In genomic region chr22:50562523-50563409, GRCh38 we compare ENCODE assay signal across 1 cellular context.
A peak's percentile ranks its signal among the peaks of the same experiment; 100 is the strongest.
TF ChIP-seq lines count a peak whose summit lies in the region.

SYCE3 (minus strand) TSS chr22:50562919; CDS start chr22:50556405, 6,514 bp downstream.

TF ChIP-seq in HepG2, 621 proteins besides CTCF, POLR2A, EP300 and RAD21 (continued from another document and continues in another):
- no peak for TF ChIP-seq ZNF101 (CRISPR knock-in tag; IDR thresholded peaks at IDR 0.05; ENCODE audit: borderline replicate concordance, low read depth)
- TF ChIP-seq HNF4G (IDR thresholded peaks at IDR 0.05; ENCODE audit: borderline replicate concordance, low read depth, low read length) = no peak
- peak; percentile 41; the same call in 1 of the 2 replicates for TF ChIP-seq HNF4G (CRISPR knock-in tag; IDR thresholded peaks at IDR 0.05; ENCODE audit: borderline replicate concordance, low read depth)
- TF ChIP-seq REL (CRISPR knock-in tag; conservative IDR thresholded peaks at IDR 0.05) = no peak
- no peak for TF ChIP-seq ZNF224 (CRISPR knock-in tag; IDR thresholded peaks at IDR 0.05)
- no peak for TF ChIP-seq ZNF234 (CRISPR knock-in tag; conservative IDR thresholded peaks at IDR 0.05)
- no peak for TF ChIP-seq EED (CRISPR knock-in tag; IDR thresholded peaks at IDR 0.05)
- no peak for TF ChIP-seq MIXL1 (CRISPR knock-in tag; IDR thresholded peaks at IDR 0.05)
- TF ChIP-seq RBM39 (IDR thresholded peaks at IDR 0.05; ENCODE audit: low read depth, low read length, poor library complexity, severe bottlenecking) = peak; percentile 63
- TF ChIP-seq MYNN (CRISPR knock-in tag; IDR thresholded peaks at IDR 0.05; ENCODE audit: low read depth) = no peak
- TF ChIP-seq, protein P1, sequence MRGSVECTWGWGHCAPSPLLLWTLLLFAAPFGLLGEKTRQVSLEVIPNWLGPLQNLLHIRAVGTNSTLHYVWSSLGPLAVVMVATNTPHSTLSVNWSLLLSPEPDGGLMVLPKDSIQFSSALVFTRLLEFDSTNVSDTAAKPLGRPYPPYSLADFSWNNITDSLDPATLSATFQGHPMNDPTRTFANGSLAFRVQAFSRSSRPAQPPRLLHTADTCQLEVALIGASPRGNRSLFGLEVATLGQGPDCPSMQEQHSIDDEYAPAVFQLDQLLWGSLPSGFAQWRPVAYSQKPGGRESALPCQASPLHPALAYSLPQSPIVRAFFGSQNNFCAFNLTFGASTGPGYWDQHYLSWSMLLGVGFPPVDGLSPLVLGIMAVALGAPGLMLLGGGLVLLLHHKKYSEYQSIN (CRISPR knock-in tag; IDR thresholded peaks at IDR 0.05; ENCODE audit: borderline replicate concordance) = no peak
- no peak for TF ChIP-seq NFKBIZ (CRISPR knock-in tag; IDR thresholded peaks at IDR 0.05)
- TF ChIP-seq ZNF138 (CRISPR knock-in tag; IDR thresholded peaks at IDR 0.05; ENCODE audit: low read depth) = peak; percentile 32; the same call in 1 of the 2 replicates
- TF ChIP-seq, protein P2, sequence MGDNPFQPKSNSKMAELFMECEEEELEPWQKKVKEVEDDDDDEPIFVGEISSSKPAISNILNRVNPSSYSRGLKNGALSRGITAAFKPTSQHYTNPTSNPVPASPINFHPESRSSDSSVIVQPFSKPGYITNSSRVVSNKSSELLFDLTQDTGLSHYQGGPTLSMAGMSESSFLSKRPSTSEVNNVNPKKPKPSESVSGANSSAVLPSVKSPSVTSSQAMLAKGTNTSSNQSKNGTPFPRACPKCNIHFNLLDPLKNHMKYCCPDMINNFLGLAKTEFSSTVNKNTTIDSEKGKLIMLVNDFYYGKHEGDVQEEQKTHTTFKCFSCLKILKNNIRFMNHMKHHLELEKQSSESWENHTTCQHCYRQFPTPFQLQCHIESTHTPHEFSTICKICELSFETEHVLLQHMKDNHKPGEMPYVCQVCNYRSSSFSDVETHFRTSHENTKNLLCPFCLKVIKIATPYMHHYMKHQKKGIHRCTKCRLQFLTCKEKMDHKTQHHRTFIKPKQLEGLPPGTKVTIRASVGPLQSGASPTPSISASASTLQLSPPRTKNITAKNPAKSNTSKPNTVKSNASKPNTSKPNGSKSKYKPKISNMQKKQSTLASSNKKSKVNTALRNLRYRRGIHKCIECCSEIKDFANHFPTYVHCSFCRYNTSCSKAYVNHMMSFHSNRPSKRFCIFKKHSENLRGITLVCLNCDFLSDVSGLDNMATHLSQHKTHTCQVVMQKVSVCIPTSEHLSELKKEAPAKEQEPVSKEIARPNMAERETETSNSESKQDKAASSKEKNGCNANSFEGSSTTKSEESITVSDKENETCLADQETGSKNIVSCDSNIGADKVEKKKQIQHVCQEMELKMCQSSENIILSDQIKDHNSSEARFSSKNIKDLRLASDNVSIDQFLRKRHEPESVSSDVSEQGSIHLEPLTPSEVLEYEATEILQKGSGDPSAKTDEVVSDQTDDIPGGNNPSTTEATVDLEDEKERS (CRISPR knock-in tag; IDR thresholded peaks at IDR 0.05) = no peak
- TF ChIP-seq CENPX (CRISPR knock-in tag; IDR thresholded peaks at IDR 0.05) = no peak
- 0 out of 2 replicates have a peak, but pooled peaks have one; percentile 24 for TF ChIP-seq ZNF572 (CRISPR knock-in tag; IDR thresholded peaks at IDR 0.05)
- 0 out of 2 replicates have a peak, but pooled peaks have one; percentile 55 for TF ChIP-seq ZNF547 (CRISPR knock-in tag; IDR thresholded peaks at IDR 0.05)
- TF ChIP-seq ZBTB38 (CRISPR knock-in tag; IDR thresholded peaks at IDR 0.05) = peak; percentile 61; the same call in 1 of the 2 replicates
- no peak for TF ChIP-seq ZXDC (CRISPR knock-in tag; IDR thresholded peaks at IDR 0.05)
- peak; percentile 84 to 88 for TF ChIP-seq HMGXB4 (CRISPR knock-in tag; IDR thresholded peaks at IDR 0.05; ENCODE audit: borderline replicate concordance in 1 of 2, low read depth in 1 of 2)
- TF ChIP-seq RFXAP (CRISPR knock-in tag; IDR thresholded peaks at IDR 0.05; ENCODE audit: borderline replicate concordance) = 0 out of 2 replicates have a peak, but pooled peaks have one; percentile 33
- TF ChIP-seq YY1 (IDR thresholded peaks at IDR 0.05; ENCODE audit: insufficient read depth, insufficient replicate concordance, low read depth, low read length) = peak; percentile 37
- TF ChIP-seq, protein P3, sequence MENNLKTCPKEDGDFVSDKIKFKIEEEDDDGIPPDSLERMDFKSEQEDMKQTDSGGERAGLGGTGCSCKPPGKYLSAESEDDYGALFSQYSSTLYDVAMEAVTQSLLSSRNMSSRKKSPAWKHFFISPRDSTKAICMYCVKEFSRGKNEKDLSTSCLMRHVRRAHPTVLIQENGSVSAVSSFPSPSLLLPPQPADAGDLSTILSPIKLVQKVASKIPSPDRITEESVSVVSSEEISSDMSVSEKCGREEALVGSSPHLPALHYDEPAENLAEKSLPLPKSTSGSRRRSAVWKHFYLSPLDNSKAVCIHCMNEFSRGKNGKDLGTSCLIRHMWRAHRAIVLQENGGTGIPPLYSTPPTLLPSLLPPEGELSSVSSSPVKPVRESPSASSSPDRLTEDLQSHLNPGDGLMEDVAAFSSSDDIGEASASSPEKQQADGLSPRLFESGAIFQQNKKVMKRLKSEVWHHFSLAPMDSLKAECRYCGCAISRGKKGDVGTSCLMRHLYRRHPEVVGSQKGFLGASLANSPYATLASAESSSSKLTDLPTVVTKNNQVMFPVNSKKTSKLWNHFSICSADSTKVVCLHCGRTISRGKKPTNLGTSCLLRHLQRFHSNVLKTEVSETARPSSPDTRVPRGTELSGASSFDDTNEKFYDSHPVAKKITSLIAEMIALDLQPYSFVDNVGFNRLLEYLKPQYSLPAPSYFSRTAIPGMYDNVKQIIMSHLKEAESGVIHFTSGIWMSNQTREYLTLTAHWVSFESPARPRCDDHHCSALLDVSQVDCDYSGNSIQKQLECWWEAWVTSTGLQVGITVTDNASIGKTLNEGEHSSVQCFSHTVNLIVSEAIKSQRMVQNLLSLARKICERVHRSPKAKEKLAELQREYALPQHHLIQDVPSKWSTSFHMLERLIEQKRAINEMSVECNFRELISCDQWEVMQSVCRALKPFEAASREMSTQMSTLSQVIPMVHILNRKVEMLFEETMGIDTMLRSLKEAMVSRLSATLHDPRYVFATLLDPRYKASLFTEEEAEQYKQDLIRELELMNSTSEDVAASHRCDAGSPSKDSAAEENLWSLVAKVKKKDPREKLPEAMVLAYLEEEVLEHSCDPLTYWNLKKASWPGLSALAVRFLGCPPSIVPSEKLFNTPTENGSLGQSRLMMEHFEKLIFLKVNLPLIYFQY (CRISPR knock-in tag; IDR thresholded peaks at IDR 0.05; ENCODE audit: borderline replicate concordance) = no peak
- TF ChIP-seq SNAPC5 (CRISPR knock-in tag; IDR thresholded peaks at IDR 0.05; ENCODE audit: borderline replicate concordance) = no peak
- TF ChIP-seq, protein P4, sequence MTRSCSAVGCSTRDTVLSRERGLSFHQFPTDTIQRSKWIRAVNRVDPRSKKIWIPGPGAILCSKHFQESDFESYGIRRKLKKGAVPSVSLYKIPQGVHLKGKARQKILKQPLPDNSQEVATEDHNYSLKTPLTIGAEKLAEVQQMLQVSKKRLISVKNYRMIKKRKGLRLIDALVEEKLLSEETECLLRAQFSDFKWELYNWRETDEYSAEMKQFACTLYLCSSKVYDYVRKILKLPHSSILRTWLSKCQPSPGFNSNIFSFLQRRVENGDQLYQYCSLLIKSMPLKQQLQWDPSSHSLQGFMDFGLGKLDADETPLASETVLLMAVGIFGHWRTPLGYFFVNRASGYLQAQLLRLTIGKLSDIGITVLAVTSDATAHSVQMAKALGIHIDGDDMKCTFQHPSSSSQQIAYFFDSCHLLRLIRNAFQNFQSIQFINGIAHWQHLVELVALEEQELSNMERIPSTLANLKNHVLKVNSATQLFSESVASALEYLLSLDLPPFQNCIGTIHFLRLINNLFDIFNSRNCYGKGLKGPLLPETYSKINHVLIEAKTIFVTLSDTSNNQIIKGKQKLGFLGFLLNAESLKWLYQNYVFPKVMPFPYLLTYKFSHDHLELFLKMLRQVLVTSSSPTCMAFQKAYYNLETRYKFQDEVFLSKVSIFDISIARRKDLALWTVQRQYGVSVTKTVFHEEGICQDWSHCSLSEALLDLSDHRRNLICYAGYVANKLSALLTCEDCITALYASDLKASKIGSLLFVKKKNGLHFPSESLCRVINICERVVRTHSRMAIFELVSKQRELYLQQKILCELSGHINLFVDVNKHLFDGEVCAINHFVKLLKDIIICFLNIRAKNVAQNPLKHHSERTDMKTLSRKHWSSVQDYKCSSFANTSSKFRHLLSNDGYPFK (CRISPR knock-in tag; IDR thresholded peaks at IDR 0.05; ENCODE audit: borderline replicate concordance) = peak; percentile 35; the same call in 1 of the 2 replicates
- no peak for TF ChIP-seq ZNF776 (CRISPR knock-in tag; IDR thresholded peaks at IDR 0.05)
- TF ChIP-seq, protein P5, sequence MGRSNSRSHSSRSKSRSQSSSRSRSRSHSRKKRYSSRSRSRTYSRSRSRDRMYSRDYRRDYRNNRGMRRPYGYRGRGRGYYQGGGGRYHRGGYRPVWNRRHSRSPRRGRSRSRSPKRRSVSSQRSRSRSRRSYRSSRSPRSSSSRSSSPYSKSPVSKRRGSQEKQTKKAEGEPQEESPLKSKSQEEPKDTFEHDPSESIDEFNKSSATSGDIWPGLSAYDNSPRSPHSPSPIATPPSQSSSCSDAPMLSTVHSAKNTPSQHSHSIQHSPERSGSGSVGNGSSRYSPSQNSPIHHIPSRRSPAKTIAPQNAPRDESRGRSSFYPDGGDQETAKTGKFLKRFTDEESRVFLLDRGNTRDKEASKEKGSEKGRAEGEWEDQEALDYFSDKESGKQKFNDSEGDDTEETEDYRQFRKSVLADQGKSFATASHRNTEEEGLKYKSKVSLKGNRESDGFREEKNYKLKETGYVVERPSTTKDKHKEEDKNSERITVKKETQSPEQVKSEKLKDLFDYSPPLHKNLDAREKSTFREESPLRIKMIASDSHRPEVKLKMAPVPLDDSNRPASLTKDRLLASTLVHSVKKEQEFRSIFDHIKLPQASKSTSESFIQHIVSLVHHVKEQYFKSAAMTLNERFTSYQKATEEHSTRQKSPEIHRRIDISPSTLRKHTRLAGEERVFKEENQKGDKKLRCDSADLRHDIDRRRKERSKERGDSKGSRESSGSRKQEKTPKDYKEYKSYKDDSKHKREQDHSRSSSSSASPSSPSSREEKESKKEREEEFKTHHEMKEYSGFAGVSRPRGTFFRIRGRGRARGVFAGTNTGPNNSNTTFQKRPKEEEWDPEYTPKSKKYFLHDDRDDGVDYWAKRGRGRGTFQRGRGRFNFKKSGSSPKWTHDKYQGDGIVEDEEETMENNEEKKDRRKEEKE (IDR thresholded peaks at IDR 0.05) = no peak
- 0 out of 2 replicates have a peak, but pooled peaks have one; percentile 12 for TF ChIP-seq CBX5 (CRISPR knock-in tag; IDR thresholded peaks at IDR 0.05; ENCODE audit: borderline replicate concordance)
- 0 out of 2 replicates have a peak, but pooled peaks have one; percentile 63 for TF ChIP-seq FOXC1 (CRISPR knock-in tag; IDR thresholded peaks at IDR 0.05; ENCODE audit: borderline replicate concordance)
- peak; percentile 69; the same call in 1 of the 2 replicates for TF ChIP-seq MEIS1 (CRISPR knock-in tag; IDR thresholded peaks at IDR 0.05; ENCODE audit: borderline replicate concordance)
- TF ChIP-seq TEAD3 (CRISPR knock-in tag; optimal IDR thresholded peaks at IDR 0.05; ENCODE audit: borderline replicate concordance) = peak; percentile 90
- TF ChIP-seq CCAR2 (optimal IDR thresholded peaks at IDR 0.05; ENCODE audit: low read depth, low read length) = peak; percentile 47
- TF ChIP-seq ZNF329 (CRISPR knock-in tag; IDR thresholded peaks at IDR 0.05; ENCODE audit: low read depth) = no peak
- TF ChIP-seq GABPA (IDR thresholded peaks at IDR 0.05; ENCODE audit: low read depth, low read length) = peak; percentile 74
- TF ChIP-seq GABPA (CRISPR knock-in tag; IDR thresholded peaks at IDR 0.05; ENCODE audit: low read depth) = peak; percentile 91
- TF ChIP-seq RBAK (CRISPR knock-in tag; IDR thresholded peaks at IDR 0.05) = no peak
- TF ChIP-seq EHMT2 (IDR thresholded peaks at IDR 0.05; ENCODE audit: borderline replicate concordance, low read depth, low read length) = no peak
- no peak for TF ChIP-seq NFRKB (IDR thresholded peaks at IDR 0.05)
- TF ChIP-seq SSRP1 (CRISPR knock-in tag; IDR thresholded peaks at IDR 0.05) = no peak
- no peak for TF ChIP-seq RBM22 (optimal IDR thresholded peaks at IDR 0.05; ENCODE audit: low read length)
- TF ChIP-seq ZNF563 (CRISPR knock-in tag; IDR thresholded peaks at IDR 0.05) = no peak
- TF ChIP-seq ZNF577 (CRISPR knock-in tag; IDR thresholded peaks at IDR 0.05; ENCODE audit: borderline replicate concordance, low read depth) = no peak
- TF ChIP-seq JDP2 (CRISPR knock-in tag; IDR thresholded peaks at IDR 0.05; ENCODE audit: borderline replicate concordance) = no peak
- peak; percentile 82 for TF ChIP-seq SP2 (CRISPR knock-in tag; IDR thresholded peaks at IDR 0.05)
- no peak for TF ChIP-seq STAT5B (CRISPR knock-in tag; IDR thresholded peaks at IDR 0.05)
- no peak for TF ChIP-seq ZNF10 (CRISPR knock-in tag; IDR thresholded peaks at IDR 0.05; ENCODE audit: borderline replicate concordance, low read depth)
- TF ChIP-seq CBX1 (IDR thresholded peaks at IDR 0.05; ENCODE audit: low read depth) = no peak
